In genomic region chr10:43264987-43265798, GRCh38 we compare ENCODE assay signal across 11 cellular contexts. TPM values are rescaled to one million over a fixed set of nuclear protein-coding genes. Genes with fewer than 3 reads are reported as not detected.
DNase-seq lines count a peak whose midpoint lies in the region; ATAC-seq and TF ChIP-seq lines count a peak whose summit lies in the region.
"Had no signal": no experiment of that assay in that cellular context is flagged by ENCODE, and none has a peak within 500 bp of the region (broad histone marks: within the 10 kb centered on the region; RNA-seq: fewer than 3 reads in every experiment).

No MANE protein-coding gene starts in this region.

- no peak overlapping the region for H3K4me2 ChIP-seq in mammary epithelial cell (ENCODE audit: insufficient read depth, low read depth, low read length)
- no peak overlapping the region for H3K4me2 ChIP-seq in Karpas-422 (ENCODE audit: low read depth, low read length, poor library complexity, severe bottlenecking)

- H3K9me2 ChIP-seq in Karpas-422 (replicated peaks; ENCODE audit: insufficient read depth, low read length), result no peaks in the 10 kb centered on the region

- DNase-seq in breast epithelium (ENCODE audit: low spot score in 2 of 2) (no peak), mammary epithelial cell (no peak), type B pancreatic cell (ENCODE audit: extremely low spot score, unreplicated experiment) (peak; percentile 42), DMS153 (lab: John Stamatoyannopoulos, UW) (no peak), Karpas-422 (no peak)
- DNase-seq in activated T-cell treated with anti-CD3 and anti-CD28 coated beads, Interleukin-2, amount 50 U/mL, for 4 hours, result no peak

- H3K36me3 Mint-ChIP-seq in activated T-cell treated with anti-CD3 and anti-CD28 coated beads, Interleukin-2, amount 50 U/mL, for 4 hours (ENCODE audit: insufficient read depth), result no peaks in the 10 kb centered on the region
- H3K36me3 Mint-ChIP-seq in type B pancreatic cell, result no peaks in the 10 kb centered on the region

- H3K9me3 ChIP-seq in breast epithelium (no peaks in the 10 kb centered on the region), mammary epithelial cell (replicated peaks; ENCODE audit: insufficient read depth, low read length) (no peaks in the 10 kb centered on the region), Karpas-422 (ENCODE audit: low read length) (no peaks in the 10 kb centered on the region)
- H3K9me3 ChIP-seq: ovary had no signal

- H4K20me1 ChIP-seq in mammary epithelial cell (ENCODE audit: insufficient read depth, low read length) (no peaks in the 10 kb centered on the region), Karpas-422 (ENCODE audit: insufficient read depth, low read depth, low read length) (no peaks in the 10 kb centered on the region)

- H3K4me1 ChIP-seq in breast epithelium (peaks cover 3 to 9% of the 10 kb centered on the region in 2 donors), mammary epithelial cell (ENCODE audit: insufficient read depth, low read length) (peaks cover 8% of the 10 kb centered on the region), Karpas-422 (ENCODE audit: low read length) (no peaks in the 10 kb centered on the region)

- intact Hi-C loops in breast epithelium (cut with DNase I; ENCODE audit: low total_unique reads), result no loop called here
- intact Hi-C loops in mammary epithelial cell (cut with micrococcal nuclease), result loop anchor here (10.0 kb wide), 1 partner anchor 200 kb away; no protein-coding TSS in a partner anchor

- in situ Hi-C loops in mammary epithelial cell (cut with MboI; ENCODE audit: low sequenced_read_pairs in 2 of 2), result no loop called here

- no peak overlapping the region for H3K27ac Mint-ChIP-seq in type B pancreatic cell

- peak overlapping the region; percentile 76 for H3K4me3 Mint-ChIP-seq in activated T-cell treated with anti-CD3 and anti-CD28 coated beads, Interleukin-2, amount 50 U/mL, for 4 hours
- H3K4me3 Mint-ChIP-seq in type B pancreatic cell, result peak overlapping the region; percentile 77

- CTCF ChIA-PET in mammary epithelial cell (lab: Charles Lee; ENCODE audit: low non-redundant PET), result interaction anchor here (0.6 kb wide), 1 partner anchor 116 kb away, joined by 7 read pairs; no protein-coding TSS in a partner anchor

- TF ChIP-seq CTCF in breast epithelium (IDR thresholded peaks at IDR 0.05) (no peak), mammary epithelial cell (conservative IDR thresholded peaks at IDR 0.05 in 1 of 2, IDR thresholded peaks at IDR 0.05 in 1 of 2; ENCODE audit: extremely low read depth in 1 of 2, insufficient read depth in 1 of 2, low read depth in 1 of 2, low read length in 2 of 2) (no peak), type B pancreatic cell (conservative IDR thresholded peaks at IDR 0.05) (no peak)

- H3K4me3 ChIP-seq in breast epithelium (peak overlapping the region in 2 of 3 donors; percentile 57 to 70), mammary epithelial cell (replicated peaks in 1 of 3; ENCODE audit: insufficient read depth in 1 of 3, low read depth in 2 of 3, low read length in 3 of 3) (no peak overlapping the region), Karpas-422 (ENCODE audit: low read length) (no peak overlapping the region)
- H3K4me3 ChIP-seq: ovary, SK-N-MC had no signal

- H3K27ac ChIP-seq in breast epithelium, result peak overlapping the region; percentile 54 to 80
- no peak overlapping the region for H3K27ac ChIP-seq in mammary epithelial cell (ENCODE audit: insufficient read depth, low read depth, low read length)
- H3K27ac ChIP-seq in layer of hippocampus (ENCODE audit: low read depth, low read length), result peak overlapping the region; percentile 46
- no peak overlapping the region for H3K27ac ChIP-seq in Karpas-422 (ENCODE audit: low read length)
- H3K27ac ChIP-seq: C4-2B, ovary, SK-N-MC had no signal

- H3K27me3 ChIP-seq in breast epithelium (peaks cover 0 to 16% of the 10 kb centered on the region in 2 donors), mammary epithelial cell (ENCODE audit: insufficient read depth, low read length) (peaks cover 24% of the 10 kb centered on the region), layer of hippocampus (ENCODE audit: control insufficient read depth, insufficient read depth, low read length) (peaks cover 23% of the 10 kb centered on the region), Karpas-422 (ENCODE audit: low read length) (no peaks in the 10 kb centered on the region)
- H3K27me3 ChIP-seq: ovary had no signal

- 21% methylated on average over 13 of the region's 19 CpGs for WGBS in mammary epithelial cell (ENCODE audit: low coverage, missing lambda C conversion rate)

- dilution Hi-C loops in mammary epithelial cell (cut with HindIII; ENCODE audit: low sequenced_read_pairs), result no loop called here

- H2AFZ ChIP-seq in mammary epithelial cell (ENCODE audit: low read depth, low read length), result no peak overlapping the region
- no peak overlapping the region for H2AFZ ChIP-seq in Karpas-422 (ENCODE audit: low read length)

- ATAC-seq in activated T-cell treated with anti-CD3 and anti-CD28 coated beads, Interleukin-2, amount 50 U/mL, for 4 hours, result no peak
- ATAC-seq in GM19463 (IDR thresholded peaks at IDR 0.05; ENCODE audit: unreplicated experiment), result no peak

- no peaks in the 10 kb centered on the region for H3K36me3 ChIP-seq in breast epithelium
- no peaks in the 10 kb centered on the region for H3K36me3 ChIP-seq in mammary epithelial cell (ENCODE audit: insufficient read depth, low read length)
- H3K36me3 ChIP-seq in Karpas-422 (ENCODE audit: insufficient read depth, low read length), result no peaks in the 10 kb centered on the region
- H3K36me3 ChIP-seq: ovary had no signal

- peaks cover 14% of the 10 kb centered on the region for H3K4me1 Mint-ChIP-seq in activated T-cell treated with anti-CD3 and anti-CD28 coated beads, Interleukin-2, amount 50 U/mL, for 4 hours (ENCODE audit: low read depth)
- peaks cover 4% of the 10 kb centered on the region for H3K4me1 Mint-ChIP-seq in type B pancreatic cell (ENCODE audit: unreplicated experiment)

- H3K79me2 ChIP-seq in mammary epithelial cell (ENCODE audit: insufficient read depth, low read length) (no peaks in the 10 kb centered on the region), Karpas-422 (ENCODE audit: low read length) (no peaks in the 10 kb centered on the region)

- no peaks in the 10 kb centered on the region for H3K9me3 Mint-ChIP-seq in activated T-cell treated with anti-CD3 and anti-CD28 coated beads, Interleukin-2, amount 50 U/mL, for 4 hours
- H3K9me3 Mint-ChIP-seq in type B pancreatic cell, result no peaks in the 10 kb centered on the region

- no TSS peak for BruUV-seq in mammary epithelial cell (replicated peaks; lab: Mats Ljungman, UMichigan)

- H3K9ac ChIP-seq in mammary epithelial cell (ENCODE audit: insufficient read depth, low read length), result no peak overlapping the region
- H3K9ac ChIP-seq in Karpas-422 (ENCODE audit: low read length), result no peak overlapping the region

- no peak for TF ChIP-seq POLR2A in breast epithelium (IDR thresholded peaks at IDR 0.05)

- peaks cover 48% of the 10 kb centered on the region for H3K27me3 Mint-ChIP-seq in activated T-cell treated with anti-CD3 and anti-CD28 coated beads, Interleukin-2, amount 50 U/mL, for 4 hours (ENCODE audit: low read depth)
- H3K27me3 Mint-ChIP-seq in type B pancreatic cell, result peaks cover 65% of the 10 kb centered on the region

RNA-seq across cellular contexts. Expression of gene RASGEF1A, which starts 1.7 kb away (rescaled TPM):
- 10 to 100 TPM in 2 of 3 donors, 1 to 10 TPM in 1; 1.1 to 15.8 (median 11.5) TPM for total RNA-seq in breast epithelium
- 1 to 10 TPM in 1 of 2 donors, not detected in 1; 4.7 TPM for total RNA-seq in mammary epithelial cell
- 0.79 TPM for polyA plus RNA-seq in mammary epithelial cell
- polyA minus RNA-seq in mammary epithelial cell, result not detected
- under 1 TPM; 0.29 to 0.60 (median 0.38) TPM for total RNA-seq in activated T-cell treated with anti-CD3 and anti-CD28 coated beads, Interleukin-2, amount 50 U/mL, for 4 hours
- 0.90 and 1.3 TPM in 2 replicates for total RNA-seq in type B pancreatic cell (ENCODE audit: low replicate concordance)
- not detected in 2 replicates for total RNA-seq in Karpas-422 (2014; rRNA removed; shearing (Covaris generic); ENCODE audit: low replicate concordance)

Comparison
In these comparisons a context has a peak if more than half of its experiments do, and no peak if none do; other contexts are left out.
1. H3K27ac ChIP-seq: peak in breast epithelium (2 of 2) and layer of hippocampus (single experiment); none in mammary epithelial cell (single experiment) and Karpas-422 (single experiment).
2. H3K4me3 ChIP-seq: peak in breast epithelium (2 of 3); none in mammary epithelial cell (0 of 3) and Karpas-422 (single experiment).